ENCODE assay signal across 21 cellular contexts in the genomic region with DNA sequence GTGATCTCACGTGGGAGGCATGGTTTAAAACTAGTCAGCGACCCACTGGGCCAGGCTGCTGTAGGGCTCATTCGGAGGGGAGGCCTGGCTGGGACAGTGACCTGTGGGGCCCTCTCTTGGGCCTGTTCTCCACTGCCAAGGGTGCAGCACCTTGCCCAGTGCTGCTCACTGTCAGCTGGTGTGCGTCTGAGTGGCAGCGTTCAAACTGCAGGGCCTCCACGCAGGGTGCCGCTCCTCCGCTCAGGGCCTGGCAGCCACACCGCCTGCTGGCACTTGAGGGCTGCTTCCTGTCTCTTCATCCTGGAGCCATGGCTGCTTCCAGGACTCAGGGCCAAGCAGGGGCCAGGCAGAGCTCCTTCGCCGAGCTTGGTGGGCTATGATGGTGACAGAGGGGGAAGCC. TPM values are rescaled to one million over a fixed set of nuclear protein-coding genes. Genes with fewer than 3 reads are reported as not detected.
DNase-seq lines count a peak whose midpoint lies in the region; ATAC-seq and TF ChIP-seq lines count a peak whose summit lies in the region.
"Had no signal": no experiment of that assay in that cellular context is flagged by ENCODE, and none has a peak within 500 bp of the region (broad histone marks: within the 10 kb centered on the region; RNA-seq: fewer than 3 reads in every experiment).

No MANE protein-coding gene starts in this region.

- DNase-seq in DMS79 treated with DMSO at 0.1 percent for 48 hours (lab: John Stamatoyannopoulos, UW) (peak; percentile 18), DMS79 (lab: John Stamatoyannopoulos, UW) (no peak), left ventricle myocardium superior (peak; percentile 45), cardiac septum (ENCODE audit: low spot score) (no peak), cerebellar cortex (ENCODE audit: low spot score) (peak; percentile 29), NCI-H524 treated with DMSO at 0.1 percent for 48 hours (lab: John Stamatoyannopoulos, UW) (no peak), vagina (ENCODE audit: extremely low spot score in 2 of 2) (no peak)
- DNase-seq: 8988T; EL; MV-4-11; NCI-H1417 treated with DMSO at 0.1 percent for 48 hours; NCI-H187 treated with DMSO at 0.1 percent for 48 hours; NCI-H226; NCI-H748 treated with DMSO at 0.1 percent for 48 hours; NK-92 treated with Interleukin-12 subunit alpha and Interleukin-12 subunit beta, amount 100 ng/mL, for 24 hours; Peyer's patch had no signal

- no peak for TF ChIP-seq CTCF in vagina (IDR thresholded peaks at IDR 0.05)

- no peaks in the 10 kb centered on the region for H3K9me3 ChIP-seq in vagina
- H3K9me3 ChIP-seq: Peyer's patch had no signal

- no peak overlapping the region for H3K27ac ChIP-seq in vagina
- H3K27ac ChIP-seq: KMS-11, Peyer's patch had no signal

- ATAC-seq in left ventricle myocardium superior (peak; percentile 44), GM19035 (IDR thresholded peaks at IDR 0.05; ENCODE audit: unreplicated experiment) (no peak)
- ATAC-seq: GM23338, HCT116 had no signal

- no peak for TF ChIP-seq POLR2A in vagina (IDR thresholded peaks at IDR 0.05)

- H3K4me3 ChIP-seq in vagina = no peak overlapping the region
- H3K4me3 ChIP-seq: GM23338, Peyer's patch had no signal

- H3K36me3 ChIP-seq in vagina = no peaks in the 10 kb centered on the region
- H3K36me3 ChIP-seq: Peyer's patch had no signal

- intact Hi-C loops in left ventricle myocardium superior (cut with micrococcal nuclease) = no loop called here
- intact Hi-C loops in cardiac septum (cut with DNase I) = no loop called here
- intact Hi-C loops in vagina (cut with DNase I) = no loop called here

- H3K4me1 ChIP-seq in vagina = peaks cover 8% of the 10 kb centered on the region
- H3K4me1 ChIP-seq: Peyer's patch had no signal

- H3K27me3 ChIP-seq in vagina = no peaks in the 10 kb centered on the region
- H3K27me3 ChIP-seq: Peyer's patch had no signal

RNA-seq across cellular contexts. Expression of gene ADAMTS14, which starts 18.3 kb away (rescaled TPM):
- total RNA-seq in left ventricle myocardium superior = 0.10 TPM
- 0.81 TPM for total RNA-seq in cardiac septum
- total RNA-seq in vagina = not detected
- total RNA-seq: B cell had no signal

Comparison
In these comparisons a context has a peak if more than half of its experiments do, and no peak if none do; other contexts are left out.
1. DNase-seq: peak in DMS79 treated with DMSO at 0.1 percent for 48 hours (single experiment), left ventricle myocardium superior (single experiment) and cerebellar cortex (single experiment); none in DMS79 (single experiment), cardiac septum (single experiment), NCI-H524 treated with DMSO at 0.1 percent for 48 hours (single experiment) and vagina (0 of 2).